1 cellular context compared by ENCODE assay signal in the genomic region with DNA sequence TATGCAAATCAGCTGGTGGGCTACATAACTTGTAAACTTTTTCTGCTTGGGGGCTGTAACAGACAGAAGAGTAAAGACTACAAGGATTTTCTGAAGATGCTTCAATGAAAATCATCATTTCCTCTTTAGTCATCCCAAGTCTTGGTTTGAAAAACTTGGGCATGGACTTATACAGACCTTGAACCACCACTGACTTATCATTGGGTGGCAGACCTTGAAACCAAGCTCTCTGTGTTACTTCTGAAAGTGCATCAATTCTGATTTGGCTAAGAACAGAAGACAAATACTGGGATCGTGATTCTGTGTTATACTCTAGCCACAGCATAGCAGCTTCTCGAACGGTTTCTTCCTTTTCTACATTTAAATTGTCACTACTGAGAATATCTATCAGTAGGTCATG.
TF ChIP-seq lines count a peak whose summit lies in the region.

No MANE protein-coding gene starts in this region.

TF ChIP-seq in HepG2, 621 proteins besides CTCF, POLR2A, EP300 and RAD21:
- no peak for TF ChIP-seq TOE1 (CRISPR knock-in tag; IDR thresholded peaks at IDR 0.05)
- TF ChIP-seq HNRNPLL (IDR thresholded peaks at IDR 0.05; ENCODE audit: low read depth, low read length, poor library complexity, severe bottlenecking): no peak
- TF ChIP-seq SAP130 (CRISPR knock-in tag; IDR thresholded peaks at IDR 0.05; ENCODE audit: low read depth): no peak
- TF ChIP-seq, protein P1, sequence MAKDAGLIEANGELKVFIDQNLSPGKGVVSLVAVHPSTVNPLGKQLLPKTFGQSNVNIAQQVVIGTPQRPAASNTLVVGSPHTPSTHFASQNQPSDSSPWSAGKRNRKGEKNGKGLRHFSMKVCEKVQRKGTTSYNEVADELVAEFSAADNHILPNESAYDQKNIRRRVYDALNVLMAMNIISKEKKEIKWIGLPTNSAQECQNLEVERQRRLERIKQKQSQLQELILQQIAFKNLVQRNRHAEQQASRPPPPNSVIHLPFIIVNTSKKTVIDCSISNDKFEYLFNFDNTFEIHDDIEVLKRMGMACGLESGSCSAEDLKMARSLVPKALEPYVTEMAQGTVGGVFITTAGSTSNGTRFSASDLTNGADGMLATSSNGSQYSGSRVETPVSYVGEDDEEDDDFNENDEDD (CRISPR knock-in tag; IDR thresholded peaks at IDR 0.05; ENCODE audit: borderline replicate concordance): no peak
- TF ChIP-seq ZMYM3 (CRISPR knock-in tag; IDR thresholded peaks at IDR 0.05): no peak
- no peak for TF ChIP-seq ZNF34 (CRISPR knock-in tag; IDR thresholded peaks at IDR 0.05; ENCODE audit: borderline replicate concordance)
- no peak for TF ChIP-seq GATAD2A (CRISPR knock-in tag; IDR thresholded peaks at IDR 0.05)
TF ChIP-seq in HepG2: peak in this region for 0.
